ENCODE assay signal across 7 cellular contexts in the genomic region with DNA sequence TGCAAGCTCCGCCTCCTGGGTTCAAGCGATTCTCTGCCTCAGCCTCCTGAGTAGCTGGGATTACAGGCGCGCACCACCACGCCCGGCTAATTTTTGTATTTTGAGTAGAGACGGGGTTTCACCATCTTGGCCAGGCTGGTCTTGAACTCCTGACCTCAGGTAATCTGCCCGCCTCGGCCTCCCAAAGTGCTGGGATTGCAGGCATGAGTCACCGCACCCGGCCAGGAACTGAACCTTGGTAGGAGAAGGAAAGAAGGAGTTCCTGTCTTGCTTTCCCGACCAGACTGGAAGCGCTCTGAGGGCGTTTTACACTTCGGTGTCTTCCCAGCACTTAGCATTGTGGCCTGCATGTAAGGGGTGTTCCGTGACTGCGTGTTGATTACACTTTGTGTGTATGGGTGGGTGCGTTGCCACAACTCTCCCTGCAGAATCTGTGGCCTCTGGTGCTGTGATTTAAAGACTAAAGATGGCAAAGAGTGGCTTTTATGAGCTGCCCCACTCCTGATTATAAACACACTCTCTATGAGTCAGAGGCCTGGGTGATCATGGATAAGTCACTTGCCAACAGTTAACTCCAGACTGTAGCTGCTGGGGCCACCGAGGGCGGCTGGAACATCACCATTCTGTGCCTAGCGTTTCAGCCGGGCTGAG. TPM values are rescaled to one million over a fixed set of nuclear protein-coding genes. Genes with fewer than 3 reads are reported as not detected.
DNase-seq lines count a peak whose midpoint lies in the region; ATAC-seq, FAIRE-seq and TF ChIP-seq lines count a peak whose summit lies in the region.
"Not testable (repeated sequence)": the region's sequence is repeated elsewhere in the genome, so short reads cannot be mapped to it uniquely, and the experiment has no call there.

No MANE protein-coding gene starts in this region.

- peaks cover under 1 to 61% (median 23%) of the 10 kb centered on the region in 11 experiments; a peak in 18 of 22 replicates for H4K20me1 ChIP-seq in BLaER1 treated with 17β-estradiol and CSF1 and Interleukin-3, amounts not matched to agents 10 nM and 100 nM
- H4K20me1 ChIP-seq in HepG2 (ENCODE audit: insufficient read depth, low read length) = not testable (repeated sequence)

- POLR2A ChIA-PET in HepG2 (lab: Yijun Ruan, JAX) = interaction anchor here (0.9 to 2.8 kb wide), 8 partner anchors 10 to 124 kb away, joined by 3 to 18 read pairs (median 6); a partner anchor contains a TSS

- H3K36me3 Mint-ChIP-seq in activated T-cell treated with anti-CD3 and anti-CD28 coated beads, Interleukin-2, amount 50 U/mL, for 24 hours (ENCODE audit: low read depth) = peaks cover 56% of the 10 kb centered on the region

- TF ChIP-seq EP300 in HepG2 (IDR thresholded peaks at IDR 0.05; ENCODE audit: low read depth in 2 of 2, low read length in 2 of 2); HepG2 (CRISPR knock-in tag; IDR thresholded peaks at IDR 0.05; ENCODE audit: borderline replicate concordance): not testable (repeated sequence)

- not testable (repeated sequence) for H2AFZ ChIP-seq in HepG2 (ENCODE audit: low read length)

- peak overlapping the region in 3 of 11 experiments; percentile 65 to 73 (median 71); a peak in 6 of 22 replicates for H3K9ac ChIP-seq in BLaER1 treated with 17β-estradiol and CSF1 and Interleukin-3, amounts not matched to agents 10 nM and 100 nM
- not testable (repeated sequence) for H3K9ac ChIP-seq in HepG2 (ENCODE audit: insufficient read depth, low read depth, low read length)

- not testable (repeated sequence) for ATAC-seq in HepG2, gastrocnemius medialis

- not testable (repeated sequence) for TF ChIP-seq RAD21 in HepG2 (CRISPR knock-in tag; IDR thresholded peaks at IDR 0.05)

- 88% methylated on average over 22 of the region's 22 CpGs for WGBS in HepG2 (ENCODE audit: low lambda C conversion rate)

- not testable (repeated sequence) for BruUV-seq in HepG2 (replicated peaks; lab: Mats Ljungman, UMichigan)

- not testable (repeated sequence) for H3K79me2 ChIP-seq in HepG2 (ENCODE audit: insufficient read depth, low read length)

- H3K9me3 ChIP-seq in BLaER1 treated with 17β-estradiol and CSF1 and Interleukin-3, amounts not matched to agents 10 nM and 100 nM (replicated peaks in 1 of 11); HepG2 (ENCODE audit: low read length); gastrocnemius medialis: not testable (repeated sequence)

- not testable (repeated sequence) for H3K9me3 Mint-ChIP-seq in activated T-cell treated with anti-CD3 and anti-CD28 coated beads, Interleukin-2, amount 50 U/mL, for 24 hours

- peak overlapping the region; percentile 79 to 98 (median 94) for H3K4me2 ChIP-seq in BLaER1 treated with 17β-estradiol and CSF1 and Interleukin-3, amounts not matched to agents 10 nM and 100 nM
- peak overlapping the region; percentile 75 for H3K4me2 ChIP-seq in HepG2 (ENCODE audit: low read depth, low read length)

- H3K27ac ChIP-seq in BLaER1 treated with 17β-estradiol and CSF1 and Interleukin-3, amounts not matched to agents 10 nM and 100 nM = peak overlapping the region; percentile 60 to 91 (median 80); a peak in 18 of 22 replicates
- H3K27ac ChIP-seq in HepG2 (ENCODE audit: extremely low read length, insufficient read depth, low read length) (peak overlapping the region; percentile 83), gastrocnemius medialis (peak overlapping the region in 3 of 4 donors; percentile 55 to 59 (median 58))

- H3K4me3 ChIP-seq in BLaER1 treated with 17β-estradiol and CSF1 and Interleukin-3, amounts not matched to agents 10 nM and 100 nM = 0 out of 20 replicates have a peak overlapping the region, but pooled peaks of 2 of the 10 experiments have one; percentile 11 to 29
- H3K4me3 ChIP-seq in HepG2 (replicated peaks in 1 of 3; ENCODE audit: insufficient read depth in 1 of 3, low read depth in 2 of 3, low read length in 3 of 3); gastrocnemius medialis: not testable (repeated sequence)

- peaks cover 58% of the 10 kb centered on the region for H3K4me1 Mint-ChIP-seq in activated T-cell treated with anti-CD3 and anti-CD28 coated beads, Interleukin-2, amount 50 U/mL, for 24 hours (ENCODE audit: low read depth)

- peak; percentile 79 for FAIRE-seq in RCC 7860 (lab: Jason Lieb, UNC)
- not testable (repeated sequence) for FAIRE-seq in HepG2 (lab: Jason Lieb, UNC)

- not testable (repeated sequence) for H3K4me3 Mint-ChIP-seq in activated T-cell treated with anti-CD3 and anti-CD28 coated beads, Interleukin-2, amount 50 U/mL, for 24 hours

- not testable (repeated sequence) for H3K27me3 Mint-ChIP-seq in activated T-cell treated with anti-CD3 and anti-CD28 coated beads, Interleukin-2, amount 50 U/mL, for 24 hours

- CTCF ChIA-PET in HepG2 (lab: Yijun Ruan, JAX; ENCODE audit: low intra/inter-chr PET ratio, low total read pairs) = not testable (repeated sequence)

- H3K27me3 ChIP-seq in BLaER1 treated with 17β-estradiol and CSF1 and Interleukin-3, amounts not matched to agents 10 nM and 100 nM; HepG2 (ENCODE audit: control insufficient read depth in 1 of 2, insufficient read depth in 2 of 2, low read length in 2 of 2); gastrocnemius medialis: not testable (repeated sequence)

- not testable (repeated sequence) for TF ChIP-seq POLR2A in HepG2 (IDR thresholded peaks at IDR 0.05; ENCODE audit: insufficient read depth in 1 of 2, low read depth in 2 of 2, low read length in 2 of 2); gastrocnemius medialis (IDR thresholded peaks at IDR 0.05)

- TF ChIP-seq CTCF in HepG2 (CRISPR knock-in tag; IDR thresholded peaks at IDR 0.05); gastrocnemius medialis (IDR thresholded peaks at IDR 0.05 in 4 of 5, conservative IDR thresholded peaks at IDR 0.05 in 1 of 5): not testable (repeated sequence)

- H3K36me3 ChIP-seq in BLaER1 treated with 17β-estradiol and CSF1 and Interleukin-3, amounts not matched to agents 10 nM and 100 nM = peaks cover 5 to 40% (median 11%) of the 10 kb centered on the region in 11 experiments; a peak in 18 of 22 replicates
- H3K36me3 ChIP-seq in HepG2 (replicated peaks in 1 of 2; ENCODE audit: control insufficient read depth in 1 of 2, insufficient read depth in 2 of 2, low read length in 2 of 2); gastrocnemius medialis: not testable (repeated sequence)

- intact Hi-C loops in HepG2 (cut with micrococcal nuclease; ENCODE audit: unreplicated experiment) = loop anchor here (2.0 to 10.0 kb wide), 3 partner anchors 33 to 277 kb away; a partner anchor contains a TSS
- intact Hi-C loops in gastrocnemius medialis (cut with DNase I; ENCODE audit: low total_unique reads) = not testable (repeated sequence)

- peak overlapping the region; percentile 29 for H3K27ac Mint-ChIP-seq in activated T-cell treated with anti-CD3 and anti-CD28 coated beads, Interleukin-2, amount 50 U/mL, for 24 hours

- DNase-seq in HCEC 1CT = peak; percentile 44
- DNase-seq in RCC 7860 (ENCODE audit: low spot score) = peak; percentile 79
- DNase-seq in activated T-cell treated with anti-CD3 and anti-CD28 coated beads, Interleukin-2, amount 50 U/mL, for 24 hours; HepG2 (ENCODE audit: low spot score); gastrocnemius medialis: not testable (repeated sequence)
- DNase-seq in fibroblast of gingiva (ENCODE audit: low read depth) = peak; percentile 41

- H3K4me1 ChIP-seq in BLaER1 treated with 17β-estradiol and CSF1 and Interleukin-3, amounts not matched to agents 10 nM and 100 nM = peaks cover 94 to 97% (median 96%) of the 10 kb centered on the region in 10 experiments
- peaks cover 38% of the 10 kb centered on the region for H3K4me1 ChIP-seq in HepG2 (ENCODE audit: insufficient read depth, low read length)
- H3K4me1 ChIP-seq in gastrocnemius medialis = peaks cover 31 to 48% of the 10 kb centered on the region in 2 donors

- in situ Hi-C loops in HepG2 (cut with HindIII; ENCODE audit: extremely low pct_ligation_motif_present, low pct_unique_long_range_greater_than_20kb) (loop anchor here (5.0 kb wide), 1 partner anchor 35 kb away; no protein-coding TSS in a partner anchor), gastrocnemius medialis (cut with MboI; ENCODE audit: low sequenced_read_pairs in 4 of 4) (loop anchor here in 1 of 4 donors (10.0 kb wide), 1 partner anchor 277 kb away; a partner anchor contains a TSS)

RNA-seq across cellular contexts. Expression of a gene that starts 46.0 kb away (rescaled TPM):
- total RNA-seq in HepG2 (2016; rRNA removed; fragmentation: Illumina TruSeq; extraction: Trizol) = 371 and 422 TPM in 2 replicates
- total RNA-seq in HepG2 (2016; cell fraction: cytosol; rRNA removed; fragmentation: Illumina TruSeq; extraction: Trizol; ENCODE audit: low read depth) = 747 and 845 TPM in 2 replicates
- total RNA-seq in HepG2 (2016; cell fraction: insoluble cytoplasmic fraction; rRNA removed; fragmentation: Illumina TruSeq; extraction: Trizol) = 382 and 405 TPM in 2 replicates
- 1,179 and 1,380 TPM in 2 replicates for total RNA-seq in HepG2 (2016; cell fraction: membrane; rRNA removed; fragmentation: Illumina TruSeq; extraction: Trizol)
- 154 and 170 TPM in 2 replicates for total RNA-seq in HepG2 (2016; cell fraction: nucleus; rRNA removed; fragmentation: Illumina TruSeq; extraction: Trizol)
- 105 and 142 TPM in 2 replicates for polyA plus RNA-seq in HepG2 (2011; rRNA removed)
- polyA plus RNA-seq in HepG2 (2011; cell fraction: cytosol; rRNA removed) = 93.6 and 131 TPM in 2 replicates
- 44.5 and 56.5 TPM in 2 replicates for polyA plus RNA-seq in HepG2 (2011; cell fraction: nucleus; rRNA removed)
- 108 and 109 TPM in 2 replicates for polyA plus RNA-seq in HepG2 (2012)
- polyA plus RNA-seq in HepG2 (2016; cell fraction: cytosol; fragmentation: Illumina TruSeq; extraction: Trizol; ENCODE audit: low read depth) = 923 and 940 TPM in 2 replicates
- 367 and 392 TPM in 2 replicates for polyA plus RNA-seq in HepG2 (2016; cell fraction: insoluble cytoplasmic fraction; fragmentation: Illumina TruSeq; extraction: Trizol; ENCODE audit: low read depth)
- polyA plus RNA-seq in HepG2 (2016; cell fraction: membrane; fragmentation: Illumina TruSeq; extraction: Trizol; ENCODE audit: low read depth) = 1,008 and 1,080 TPM in 2 replicates
- polyA plus RNA-seq in HepG2 (2016; cell fraction: nucleus; fragmentation: Illumina TruSeq; extraction: Trizol; ENCODE audit: insufficient read depth, low read depth) = 235 and 237 TPM in 2 replicates
- polyA minus RNA-seq in HepG2 (2011; rRNA and poly(A)+ RNA removed; ENCODE audit: low replicate concordance) = 64.0 and 223 TPM in 2 replicates
- 53.3 and 58.5 TPM in 2 replicates for polyA minus RNA-seq in HepG2 (2011; cell fraction: cytosol; rRNA and poly(A)+ RNA removed)
- polyA minus RNA-seq in HepG2 (2011; cell fraction: nucleus; rRNA and poly(A)+ RNA removed) = 32.7 and 35.2 TPM in 2 replicates
- 100 to 1,000 TPM; 134 to 339 (median 255) TPM for total RNA-seq in gastrocnemius medialis
